In genomic region chr6:144954241-144954556, GRCh38 we compare ENCODE assay signal across 16 cellular contexts.
A peak's percentile ranks its signal among the peaks of the same experiment; 100 is the strongest.
DNase-seq lines count a peak whose midpoint lies in the region; ATAC-seq and TF ChIP-seq lines count a peak whose summit lies in the region.
"Had no signal": no experiment of that assay in that cellular context is flagged by ENCODE, and none has a peak within 500 bp of the region (broad histone marks: within the 10 kb centered on the region; RNA-seq: fewer than 3 reads in every experiment).

No MANE protein-coding gene starts in this region.

- H3K9ac ChIP-seq in HCT116 (ENCODE audit: low read length) (no peak overlapping the region), SK-N-SH (no peak overlapping the region), mesendoderm (ENCODE audit: low read length) (no peak overlapping the region), smooth muscle cell (ENCODE audit: low read depth) (no peak overlapping the region)
- H3K9ac ChIP-seq: KMS-11 had no signal

- H3K36me3 ChIP-seq in HCT116 (ENCODE audit: control insufficient read depth in 1 of 2, insufficient read depth in 2 of 2, low read length in 2 of 2) (no peaks in the 10 kb centered on the region), SK-N-SH (replicated peaks in 1 of 2; ENCODE audit: control insufficient read depth in 1 of 2, insufficient read depth in 2 of 2, low read length in 1 of 2) (no peaks in the 10 kb centered on the region), mesendoderm (ENCODE audit: control insufficient read depth, insufficient read depth, low read length) (no peaks in the 10 kb centered on the region), smooth muscle cell (ENCODE audit: low read depth) (no peaks in the 10 kb centered on the region)
- H3K36me3 ChIP-seq: SJCRH30 had no signal

- no peaks in the 10 kb centered on the region for H3K27me3 ChIP-seq in HCT116 (ENCODE audit: insufficient read depth, low read length)
- no peaks in the 10 kb centered on the region for H3K27me3 ChIP-seq in SK-N-SH (ENCODE audit: insufficient read depth)
- no peaks in the 10 kb centered on the region for H3K27me3 ChIP-seq in mesendoderm (ENCODE audit: insufficient read depth, low read length, poor library complexity)
- H3K27me3 ChIP-seq in smooth muscle cell (ENCODE audit: low read depth), result no peaks in the 10 kb centered on the region
- H3K27me3 ChIP-seq: SJCRH30 had no signal

- 57% methylated on average over 3 of the region's 3 CpGs for WGBS in SK-N-SH (ENCODE audit: low lambda C conversion rate)
- no CpG with 5 or more reads among the region's 3 CpGs for WGBS in mesendoderm (ENCODE audit: extremely low coverage, insufficient coverage, low lambda C conversion rate)
- 79% methylated on average over 3 of the region's 3 CpGs for WGBS in smooth muscle cell (ENCODE audit: low lambda C conversion rate)

- BruUV-seq in HCT116 (replicated peaks; lab: Mats Ljungman, UMichigan), result no TSS peak

- H3K9me2 ChIP-seq in HCT116 (ENCODE audit: insufficient read depth) (no peaks in the 10 kb centered on the region), SK-N-SH (no peaks in the 10 kb centered on the region)

- H2BK5ac ChIP-seq in mesendoderm (ENCODE audit: low read length), result peak overlapping the region; percentile 27

- no peak overlapping the region for H3K18ac ChIP-seq in mesendoderm (ENCODE audit: low read length)

- no peak overlapping the region for H3K56ac ChIP-seq in mesendoderm (ENCODE audit: low read length)

- no peaks in the 10 kb centered on the region for H3K36me3 Mint-ChIP-seq in T-cell
- H3K36me3 Mint-ChIP-seq: CD4-positive, alpha-beta memory T cell had no signal

- peak overlapping the region; percentile 77 for H2AFZ ChIP-seq in HCT116 (ENCODE audit: low read depth, low read length, poor library complexity, severe bottlenecking)
- peak overlapping the region; percentile 89 for H2AFZ ChIP-seq in SK-N-SH (ENCODE audit: low read depth)
- H2AFZ ChIP-seq in smooth muscle cell (ENCODE audit: low read depth), result no peak overlapping the region

- intact Hi-C loops in HCT116 (cut with micrococcal nuclease), result no loop called here

- H3K4me1 ChIP-seq in HCT116 (ENCODE audit: control insufficient read depth in 1 of 2, insufficient read depth in 2 of 2, low read length in 2 of 2), result peaks cover 5 to 24% of the 10 kb centered on the region in 2 experiments; a peak in 3 of 4 replicates
- peaks cover 0 to 20% of the 10 kb centered on the region in 2 experiments; a peak in 1 of 4 replicates for H3K4me1 ChIP-seq in SK-N-SH (ENCODE audit: control insufficient read depth in 1 of 2, insufficient read depth in 2 of 2, low read depth in 1 of 2, low read length in 1 of 2)
- H3K4me1 ChIP-seq in mesendoderm (ENCODE audit: control insufficient read depth, low read depth, low read length), result peaks cover 6% of the 10 kb centered on the region
- H3K4me1 ChIP-seq in smooth muscle cell (ENCODE audit: low read depth), result no peaks in the 10 kb centered on the region
- H3K4me1 ChIP-seq: SJCRH30 had no signal

- H3K9me3 Mint-ChIP-seq in T-cell, result no peaks in the 10 kb centered on the region
- H3K9me3 Mint-ChIP-seq: CD4-positive, alpha-beta memory T cell had no signal

- H3K27ac ChIP-seq in HCT116 (ENCODE audit: low read depth, low read length) (no peak overlapping the region), SK-N-SH (ENCODE audit: low read depth in 2 of 2, low read length in 1 of 2) (peak overlapping the region in 1 of 2 experiments; percentile 39; a peak in 1 of 4 replicates), mesendoderm (ENCODE audit: low read depth, low read length) (no peak overlapping the region), smooth muscle cell (ENCODE audit: low read depth) (peak overlapping the region; percentile 61)
- H3K27ac ChIP-seq: KMS-11, SJCRH30 had no signal

- no peaks in the 10 kb centered on the region for H4K20me1 ChIP-seq in HCT116 (ENCODE audit: insufficient read depth)
- no peaks in the 10 kb centered on the region for H4K20me1 ChIP-seq in SK-N-SH (ENCODE audit: insufficient read depth)
- no peaks in the 10 kb centered on the region for H4K20me1 ChIP-seq in smooth muscle cell (ENCODE audit: low read depth)

- no peak overlapping the region for H4K8ac ChIP-seq in mesendoderm (ENCODE audit: low read depth, low read length)

- H3K4me3 Mint-ChIP-seq in T-cell, result no peak overlapping the region
- H3K4me3 Mint-ChIP-seq: CD4-positive, alpha-beta memory T cell had no signal

- H3K4me3 ChIP-seq in HCT116 (replicated peaks in 1 of 2; ENCODE audit: low read depth in 1 of 2, low read length in 2 of 2) (no peak overlapping the region), SK-N-SH (ENCODE audit: low read depth in 2 of 2, low read length in 1 of 2) (no peak overlapping the region), mesendoderm (ENCODE audit: low read length) (no peak overlapping the region), smooth muscle cell (no peak overlapping the region)
- H3K4me3 ChIP-seq: SJCRH30 had no signal

- POLR2A ChIA-PET in HCT116 (lab: Charles Lee) (no interaction called here), SK-N-SH (lab: Yijun Ruan, JAX) (no interaction called here), T-cell (lab: Charles Lee) (no interaction called here)

- H2BK120ac ChIP-seq in mesendoderm (ENCODE audit: low read depth, low read length), result no peak overlapping the region

- H3F3A ChIP-seq in SK-N-SH (replicated peaks; ENCODE audit: insufficient read depth) (peaks cover 16% of the 10 kb centered on the region), smooth muscle cell (ENCODE audit: low read depth) (peaks cover 4% of the 10 kb centered on the region)

- RAD21 ChIA-PET in HCT116 (lab: Charles Lee; ENCODE audit: low non-redundant PET in 1 of 2, low total read pairs in 2 of 2, uncharacterized antibody in 2 of 2, unreplicated experiment in 2 of 2), result no interaction called here

- no peaks in the 10 kb centered on the region for H3K79me1 ChIP-seq in mesendoderm (ENCODE audit: low read length)

- TF ChIP-seq RAD21 in HCT116 (IDR thresholded peaks at IDR 0.05; ENCODE audit: low read depth), result no peak
- TF ChIP-seq RAD21 in SK-N-SH (IDR thresholded peaks at IDR 0.05; ENCODE audit: low read length), result no peak

- H3K4me2 ChIP-seq in HCT116 (ENCODE audit: low read length) (peak overlapping the region; percentile 42), SK-N-SH (no peak overlapping the region), mesendoderm (ENCODE audit: low read length) (no peak overlapping the region), smooth muscle cell (no peak overlapping the region)
- H3K4me2 ChIP-seq: KMS-11 had no signal

- no peak for DNase-seq in HCT116 (ENCODE audit: low read depth, low spot score)
- no peak for DNase-seq in SK-N-SH
- no peak for DNase-seq in mesendoderm
- DNase-seq in smooth muscle cell (lab: John Stamatoyannopoulos, UW; ENCODE audit: unreplicated experiment), result no peak
- DNase-seq in HT-29 (ENCODE audit: low spot score), result no peak
- DNase-seq in activated T-cell treated with anti-CD3 and anti-CD28 coated beads, Interleukin-2, amount 50 U/mL, for 48 hours, result no peak
- no peak for DNase-seq in T-cell
- DNase-seq: CD4-positive, alpha-beta memory T cell; DMS153; GDM1; NCI-H1436; NCI-H1930; NCI-H524; NCI-H82 had no signal

- CTCF ChIA-PET in HCT116 (lab: Charles Lee), result no interaction called here
- CTCF ChIA-PET in SK-N-SH (lab: Yijun Ruan, JAX), result no interaction called here
- CTCF ChIA-PET in T-cell (lab: Charles Lee), result interaction anchor here in 1 of 2 donors (0.6 kb wide), 1 partner anchor 19 kb away, joined by 13 read pairs; no protein-coding TSS in a partner anchor

- H4K5ac ChIP-seq in mesendoderm (ENCODE audit: low read length), result no peak overlapping the region

- ATAC-seq in HCT116 (peak; percentile 68), T-cell (replicated peaks in 1 of 4) (no peak)

- no peak for TF ChIP-seq CTCF in HCT116 (IDR thresholded peaks at IDR 0.05 in 2 of 3, conservative IDR thresholded peaks at IDR 0.05 in 1 of 3; ENCODE audit: borderline replicate concordance in 1 of 3, insufficient read depth in 1 of 3, low read depth in 2 of 3, low read length in 2 of 3)
- no peak for TF ChIP-seq CTCF in SK-N-SH (IDR thresholded peaks at IDR 0.05)
- no peak for TF ChIP-seq CTCF in smooth muscle cell (IDR thresholded peaks at IDR 0.05; ENCODE audit: borderline replicate concordance, insufficient read depth, poor library complexity, severe bottlenecking)

- TF ChIP-seq POLR2A in HCT116 (IDR thresholded peaks at IDR 0.05; ENCODE audit: borderline replicate concordance, extremely low read depth, insufficient read depth, insufficient read length), result no peak

- no peak overlapping the region for H3K27ac Mint-ChIP-seq in T-cell
- H3K27ac Mint-ChIP-seq: CD4-positive, alpha-beta memory T cell had no signal

- H3K23ac ChIP-seq in mesendoderm (ENCODE audit: low read length), result no peak overlapping the region

- H3K9me3 ChIP-seq in HCT116 (ENCODE audit: control insufficient read depth in 1 of 2, insufficient read depth in 1 of 2, low read depth in 1 of 2, low read length in 2 of 2) (no peaks in the 10 kb centered on the region), SK-N-SH (no peaks in the 10 kb centered on the region), smooth muscle cell (replicated peaks; ENCODE audit: low read depth) (no peaks in the 10 kb centered on the region)
- H3K9me3 ChIP-seq: SJCRH30 had no signal

- H3K4ac ChIP-seq in mesendoderm (ENCODE audit: low read depth, low read length), result no peak overlapping the region

- peaks cover 6% of the 10 kb centered on the region in 2 donors for H3K27me3 Mint-ChIP-seq in T-cell
- H3K27me3 Mint-ChIP-seq: CD4-positive, alpha-beta memory T cell had no signal

- no peaks in the 10 kb centered on the region for H3K79me2 ChIP-seq in HCT116 (ENCODE audit: insufficient read depth, low read length)
- no peaks in the 10 kb centered on the region for H3K79me2 ChIP-seq in SK-N-SH (ENCODE audit: insufficient read depth)
- no peaks in the 10 kb centered on the region for H3K79me2 ChIP-seq in mesendoderm (ENCODE audit: control insufficient read depth, insufficient read depth, low read length)
- H3K79me2 ChIP-seq in smooth muscle cell (ENCODE audit: low read depth), result no peaks in the 10 kb centered on the region

- no peak overlapping the region for H2AK5ac ChIP-seq in mesendoderm (ENCODE audit: low read length)

- no peaks in the 10 kb centered on the region for H3K4me1 Mint-ChIP-seq in T-cell
- H3K4me1 Mint-ChIP-seq: CD4-positive, alpha-beta memory T cell had no signal

- TF ChIP-seq EP300 in SK-N-SH (IDR thresholded peaks at IDR 0.05; ENCODE audit: borderline replicate concordance in 1 of 2, low read depth in 1 of 2, low read length in 1 of 2), result no peak

- no peak overlapping the region for H2BK15ac ChIP-seq in mesendoderm (replicated peaks; ENCODE audit: low read depth)

TF ChIP-seq in HCT116, 20 proteins besides CTCF, POLR2A, EP300 and RAD21 (continues in another document):
- TF ChIP-seq POLR2AphosphoS5 (IDR thresholded peaks at IDR 0.05; ENCODE audit: low read depth, low read length) (no peak), SIN3A (IDR thresholded peaks at IDR 0.05; ENCODE audit: low read depth) (no peak)

TF ChIP-seq in SK-N-SH, 30 proteins besides CTCF, POLR2A, EP300 and RAD21 (continues in another document):
- TF ChIP-seq, protein P1, sequence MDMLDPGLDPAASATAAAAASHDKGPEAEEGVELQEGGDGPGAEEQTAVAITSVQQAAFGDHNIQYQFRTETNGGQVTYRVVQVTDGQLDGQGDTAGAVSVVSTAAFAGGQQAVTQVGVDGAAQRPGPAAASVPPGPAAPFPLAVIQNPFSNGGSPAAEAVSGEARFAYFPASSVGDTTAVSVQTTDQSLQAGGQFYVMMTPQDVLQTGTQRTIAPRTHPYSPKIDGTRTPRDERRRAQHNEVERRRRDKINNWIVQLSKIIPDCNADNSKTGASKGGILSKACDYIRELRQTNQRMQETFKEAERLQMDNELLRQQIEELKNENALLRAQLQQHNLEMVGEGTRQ (IDR thresholded peaks at IDR 0.05; ENCODE audit: borderline replicate concordance, low read depth, low read length), result no peak
